In genomic region chr4:34619531-34620109, GRCh38 we compare ENCODE assay signal across 19 cellular contexts.
A peak's percentile ranks its signal among the peaks of the same experiment; 100 is the strongest.
DNase-seq lines count a peak whose midpoint lies in the region; FAIRE-seq and TF ChIP-seq lines count a peak whose summit lies in the region.
"Had no signal": no experiment of that assay in that cellular context is flagged by ENCODE, and none has a peak within 500 bp of the region (broad histone marks: within the 10 kb centered on the region; RNA-seq: fewer than 3 reads in every experiment).

No MANE protein-coding gene starts in this region.

- H2AK5ac ChIP-seq in H1 (ENCODE audit: low read depth, low read length) (no peak overlapping the region), mesendoderm (ENCODE audit: low read length) (no peak overlapping the region)

- H3K23me2 ChIP-seq in H1 (ENCODE audit: low read depth, low read length), result no peaks in the 10 kb centered on the region

- H2BK5ac ChIP-seq in H1 (ENCODE audit: low read depth, low read length) (no peak overlapping the region), mesendoderm (ENCODE audit: low read length) (no peak overlapping the region)

- H3K23ac ChIP-seq in H1 (ENCODE audit: insufficient read length), result no peak overlapping the region
- no peak overlapping the region for H3K23ac ChIP-seq in mesendoderm (ENCODE audit: low read length)

- no peaks in the 10 kb centered on the region for H3K9me3 ChIP-seq in H1 (ENCODE audit: insufficient read depth in 2 of 2, low read depth in 1 of 2, low read length in 1 of 2)
- H3K9me3 ChIP-seq in BE2C, result no peaks in the 10 kb centered on the region
- H3K9me3 ChIP-seq in esophagus squamous epithelium, result no peaks in the 10 kb centered on the region
- H3K9me3 ChIP-seq: testis had no signal

- 86% methylated on average over 6 of the region's 6 CpGs; no CpG with 5 or more reads in 1 of the 2 experiments for WGBS in H1 (ENCODE audit: extremely low coverage in 1 of 2, insufficient coverage in 1 of 2, insufficient read length in 1 of 2, insufficient replicate concordance in 2 of 2, low coverage in 1 of 2, low lambda C conversion rate in 2 of 2, missing lambda C conversion rate in 1 of 2), 2 experiments
- no CpG with 5 or more reads among the region's 6 CpGs for WGBS in mesendoderm (ENCODE audit: extremely low coverage, insufficient coverage, low lambda C conversion rate)
- 61 to 70% methylated on average over 6 of the region's 6 CpGs for WGBS in esophagus squamous epithelium, 2 donors

- no peak overlapping the region for H3K4me2 ChIP-seq in H1 (ENCODE audit: insufficient read depth in 1 of 2, low read depth in 2 of 2, low read length in 2 of 2)
- H3K4me2 ChIP-seq in mesendoderm (ENCODE audit: low read length), result no peak overlapping the region

- 0 out of 2 replicates have a peak overlapping the region, but pooled peaks have one; percentile 69 for H2AFZ ChIP-seq in H1 (ENCODE audit: low read length)

- H3K18ac ChIP-seq in H1 (ENCODE audit: extremely low read depth, low read length) (no peak overlapping the region), mesendoderm (ENCODE audit: low read length) (no peak overlapping the region)

- H3K27me3 ChIP-seq in H1 (replicated peaks in 1 of 4; ENCODE audit: control insufficient read depth in 3 of 4, extremely low read depth in 1 of 4, insufficient read depth in 3 of 4, low read length in 3 of 4), result no peaks in the 10 kb centered on the region
- H3K27me3 ChIP-seq in mesendoderm (ENCODE audit: insufficient read depth, low read length, poor library complexity), result no peaks in the 10 kb centered on the region
- no peaks in the 10 kb centered on the region for H3K27me3 ChIP-seq in BE2C
- no peaks in the 10 kb centered on the region for H3K27me3 ChIP-seq in esophagus squamous epithelium
- H3K27me3 ChIP-seq: testis had no signal

- no peak overlapping the region for H2BK20ac ChIP-seq in H1 (ENCODE audit: low read length)

- TF ChIP-seq POLR2A in H1 (IDR thresholded peaks at IDR 0.05; ENCODE audit: control extremely low read depth in 1 of 2, low read depth in 2 of 2, low read length in 2 of 2) (no peak), esophagus squamous epithelium (IDR thresholded peaks at IDR 0.05) (no peak)

- TF ChIP-seq CTCF in H1 (IDR thresholded peaks at IDR 0.05; ENCODE audit: control extremely low read depth in 1 of 3, insufficient read depth in 1 of 3, low read depth in 1 of 3, low read length in 3 of 3), result no peak
- TF ChIP-seq CTCF in BE2C (IDR thresholded peaks at IDR 0.05; ENCODE audit: low read depth, low read length), result no peak
- no peak for TF ChIP-seq CTCF in esophagus squamous epithelium (IDR thresholded peaks at IDR 0.05)

- H3K79me2 ChIP-seq in H1 (ENCODE audit: control insufficient read depth in 1 of 2, insufficient read depth in 2 of 2, low read length in 2 of 2) (no peaks in the 10 kb centered on the region), mesendoderm (ENCODE audit: control insufficient read depth, insufficient read depth, low read length) (no peaks in the 10 kb centered on the region)

- no peak overlapping the region for H2BK12ac ChIP-seq in H1 (ENCODE audit: low read depth, low read length)

- intact Hi-C loops in esophagus squamous epithelium (cut with DNase I), result no loop called here

- no peak overlapping the region for H4K5ac ChIP-seq in H1 (ENCODE audit: insufficient read length, low read depth, low read length)
- H4K5ac ChIP-seq in mesendoderm (ENCODE audit: low read length), result no peak overlapping the region

- no peak overlapping the region for H3K14ac ChIP-seq in H1 (ENCODE audit: insufficient read length)

- H3K56ac ChIP-seq in H1 (replicated peaks; ENCODE audit: insufficient read length, low read depth, low read length) (no peak overlapping the region), mesendoderm (ENCODE audit: low read length) (no peak overlapping the region)

- H3K36me3 ChIP-seq in H1 (ENCODE audit: control insufficient read depth in 2 of 4, insufficient read depth in 4 of 4, low read length in 3 of 4) (no peaks in the 10 kb centered on the region), mesendoderm (ENCODE audit: control insufficient read depth, insufficient read depth, low read length) (no peaks in the 10 kb centered on the region), BE2C (no peaks in the 10 kb centered on the region), esophagus squamous epithelium (no peaks in the 10 kb centered on the region)

- H3K4me3 ChIP-seq in H1 (ENCODE audit: extremely low read depth in 1 of 4, insufficient read depth in 2 of 4, low read depth in 3 of 4, low read length in 4 of 4) (no peak overlapping the region), mesendoderm (ENCODE audit: low read length) (no peak overlapping the region), BE2C (ENCODE audit: low read depth, low read length) (no peak overlapping the region), esophagus squamous epithelium (no peak overlapping the region)
- H3K4me3 ChIP-seq: coronary artery, testis had no signal

- no peak overlapping the region for H2BK120ac ChIP-seq in H1 (replicated peaks; ENCODE audit: low read depth, low read length)
- H2BK120ac ChIP-seq in mesendoderm (ENCODE audit: low read depth, low read length), result no peak overlapping the region

- H2BK15ac ChIP-seq in H1 (ENCODE audit: low read length) (no peak overlapping the region), mesendoderm (replicated peaks; ENCODE audit: low read depth) (no peak overlapping the region)

- POLR2A ChIA-PET in H1 (lab: Charles Lee; ENCODE audit: partially characterized antibody), result no interaction called here

- TF ChIP-seq EP300 in H1 (IDR thresholded peaks at IDR 0.05; ENCODE audit: borderline replicate concordance in 1 of 2, low read depth in 2 of 2, low read length in 2 of 2), result no peak

- H3K9ac ChIP-seq in H1 (replicated peaks in 1 of 4; ENCODE audit: extremely low read depth in 1 of 4, low read depth in 3 of 4, low read length in 3 of 4) (no peak overlapping the region), mesendoderm (ENCODE audit: low read length) (no peak overlapping the region)

- no peaks in the 10 kb centered on the region for H4K20me1 ChIP-seq in H1 (replicated peaks in 1 of 2; ENCODE audit: control insufficient read depth in 1 of 2, insufficient read depth in 2 of 2, low read length in 2 of 2)

- DNase-seq in EL (peak; percentile 5), NCI-H226 (peak; percentile 28), H1 (ENCODE audit: low read depth in 1 of 2, low spot score in 2 of 2) (no peak), mesendoderm (peak; percentile 10), midbrain (lab: John Stamatoyannopoulos, UW) (no peak), BE2C (no peak), esophagus squamous epithelium (lab: John Stamatoyannopoulos, UW) (no peak), NCI-H1694 treated with DMSO at 0.1 percent for 48 hours (lab: John Stamatoyannopoulos, UW) (no peak)
- DNase-seq: activated CD4-positive, alpha-beta T cell treated with anti-CD3 and anti-CD28 coated beads for 1 hour; activated CD8-positive, alpha-beta memory T cell treated with anti-CD3 and anti-CD28 coated beads, Interleukin-2, amount 10 ng/mL, durations not matched to agents 7 days and 5 days; activated gamma-delta T cell treated with Interleukin-2 at 50 U/mL for 16 hours; anterior cingulate cortex; head of caudate nucleus; Right ventricle myocardium superior; testis had no signal

- CTCF ChIA-PET in H1 (lab: Charles Lee; ENCODE audit: partially characterized antibody), result no interaction called here

- no peak overlapping the region for H4K91ac ChIP-seq in H1 (replicated peaks; ENCODE audit: insufficient read length, low read length)

- no peak for TF ChIP-seq RAD21 in H1 (IDR thresholded peaks at IDR 0.05 in 1 of 2, conservative IDR thresholded peaks at IDR 0.05 in 1 of 2; ENCODE audit: low read depth in 2 of 2, low read length in 2 of 2)

- H3K79me1 ChIP-seq in H1 (ENCODE audit: low read depth, low read length) (no peaks in the 10 kb centered on the region), mesendoderm (ENCODE audit: low read length) (no peaks in the 10 kb centered on the region)

- H3K27ac ChIP-seq in H1 (ENCODE audit: low read depth, low read length), result no peak overlapping the region
- no peak overlapping the region for H3K27ac ChIP-seq in mesendoderm (ENCODE audit: low read depth, low read length)
- H3K27ac ChIP-seq in esophagus squamous epithelium, result no peak overlapping the region
- H3K27ac ChIP-seq: coronary artery, epithelial cell of prostate, testis had no signal

- no peak for FAIRE-seq in H1 (lab: Jason Lieb, UNC)
- FAIRE-seq: D721Med, islet of Langerhans had no signal

- 0 out of 7 replicates have a peak, but pooled peaks cover 0 to 2% (median 0%) of the 10 kb centered on the region in 4 experiments for H3K4me1 ChIP-seq in H1 (replicated peaks in 1 of 4; ENCODE audit: control insufficient read depth in 3 of 4, insufficient read depth in 4 of 4, low read length in 3 of 4)
- no peaks in the 10 kb centered on the region for H3K4me1 ChIP-seq in mesendoderm (ENCODE audit: control insufficient read depth, low read depth, low read length)
- no peaks in the 10 kb centered on the region for H3K4me1 ChIP-seq in BE2C
- no peaks in the 10 kb centered on the region for H3K4me1 ChIP-seq in esophagus squamous epithelium
- H3K4me1 ChIP-seq: testis had no signal

- no peak overlapping the region for H4K8ac ChIP-seq in H1 (ENCODE audit: extremely low read depth, insufficient read depth, low read length)
- no peak overlapping the region for H4K8ac ChIP-seq in mesendoderm (ENCODE audit: low read depth, low read length)

- no peak overlapping the region for H3K4ac ChIP-seq in H1 (replicated peaks; ENCODE audit: insufficient read length, low read depth, low read length)
- no peak overlapping the region for H3K4ac ChIP-seq in mesendoderm (ENCODE audit: low read depth, low read length)

TF ChIP-seq in H1, 55 proteins besides CTCF, POLR2A, EP300 and RAD21:
- TF ChIP-seq KDM4A (IDR thresholded peaks at IDR 0.05; ENCODE audit: low read depth, low read length, severe bottlenecking) (no peak), MAFK (IDR thresholded peaks at IDR 0.05; ENCODE audit: low read depth, low read length) (peak; percentile 58)

Comparison
In these comparisons a context has a peak if more than half of its experiments do, and no peak if none do; other contexts are left out.
1. DNase-seq: peak in EL (single experiment), NCI-H226 (single experiment) and mesendoderm (single experiment); none in H1 (0 of 2), midbrain (single experiment), BE2C (single experiment), esophagus squamous epithelium (single experiment) and NCI-H1694 treated with DMSO at 0.1 percent for 48 hours (single experiment).